ENCODE assay signal across 26 cellular contexts in the genomic region with DNA sequence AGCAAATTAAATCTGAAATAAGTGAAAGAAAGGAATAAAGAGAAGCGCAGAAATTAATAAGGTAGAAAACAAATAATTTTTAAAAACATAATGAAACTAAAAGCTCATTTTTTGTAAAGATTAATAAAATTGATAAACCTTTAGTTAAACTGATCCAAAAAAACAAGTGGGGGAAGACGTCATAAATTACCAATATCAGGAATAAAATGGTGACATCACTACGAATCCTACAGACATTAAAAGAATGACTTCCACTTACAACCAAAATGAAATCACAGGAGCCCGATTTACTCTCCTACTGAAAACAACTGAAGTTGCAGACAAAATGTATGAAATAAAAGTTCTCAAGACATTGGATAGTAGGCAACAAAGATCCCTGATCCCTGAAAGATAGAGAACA.
"Had no signal": no experiment of that assay in that cellular context is flagged by ENCODE, and none has a peak within 500 bp of the region (broad histone marks: within the 10 kb centered on the region; RNA-seq: fewer than 3 reads in every experiment).

No MANE protein-coding gene starts in this region.

- H3K27me3 ChIP-seq: neural progenitor cell, ovary, testis, uterus had no signal

- H3K4me3 ChIP-seq: neural progenitor cell, ovary, psoas muscle, skin epidermis, smooth muscle cell, spleen, suprapubic skin, testis, tibial artery, transverse colon, upper lobe of right lung, uterus had no signal

- ATAC-seq: natural killer cell; psoas muscle; right cardiac atrium; sciatic nerve; stimulated activated memory B cell treated with anti-CD40 and anti-IgM and Interleukin-4, amounts not matched to agents 10 μg/mL and 1 μg/mL and 100 μg/mL, for 72 hours; stimulated activated naive CD8-positive, alpha-beta T cell treated with anti-CD3 and anti-CD28 coated beads, Interleukin-15, amount 100 ng/mL, for 72 hours; stimulated activated naive CD8-positive, alpha-beta T cell treated with anti-CD3 and anti-CD28 coated beads, Interleukin-15, Interleukin-2, amounts not matched to agents 100 U/mL and 50 U/mL, for 24 hours; upper lobe of right lung had no signal

- H3K27ac ChIP-seq: neural progenitor cell, ovary, parathyroid adenoma, psoas muscle, skin epidermis, spleen, suprapubic skin, testis, tibial artery, transverse colon, upper lobe of right lung, uterus had no signal

- H3K36me3 ChIP-seq: neural progenitor cell, ovary, spleen, suprapubic skin, tibial artery, transverse colon, upper lobe of right lung, uterus had no signal

- H3K4me1 ChIP-seq: parathyroid adenoma, psoas muscle, spleen, testis, tibial artery, upper lobe of right lung, uterus had no signal

- DNase-seq: natural killer cell; occipital lobe; ovary; psoas muscle; right cardiac atrium; spleen; stimulated activated CD4-positive, alpha-beta T cell treated with anti-CD3 and anti-CD28 coated beads, Interleukin-12 subunit alpha, Interleukin-12 subunit beta, amount 100 ng/mL, for 4 hours; stimulated activated CD4-positive, alpha-beta T cell treated with anti-CD3 and anti-CD28 coated beads, Interleukin-1b, Interleukin-23, amount 100 ng/mL, for 48 hours; stimulated activated CD4-positive, alpha-beta T cell treated with anti-CD3 and anti-CD28 coated beads, Interleukin-4, amount 100 ng/mL, for 1 hour; stimulated activated CD4-positive, alpha-beta T cell treated with anti-CD3 and anti-CD28 coated beads, Interleukin-4, amount 100 ng/mL, for 4 hours; stimulated activated naive CD4-positive, alpha-beta T cell; stimulated activated naive CD8-positive, alpha-beta T cell treated with anti-CD3 and anti-CD28 coated beads, Interleukin-15, amount 100 ng/mL, for 72 hours; stimulated activated naive CD8-positive, alpha-beta T cell treated with anti-CD3 and anti-CD28 coated beads, Interleukin-15, Interleukin-2, amounts not matched to agents 100 U/mL and 50 U/mL, for 24 hours; substantia nigra; testis; tibial artery; transverse colon; upper lobe of right lung; uterus had no signal

- H3K9me3 ChIP-seq: ovary, psoas muscle, suprapubic skin, testis, tibial artery, transverse colon, upper lobe of right lung, uterus had no signal
